Comparison of ENCODE assay signal across 8 cellular contexts in genomic region chr12:108337235-108338223, GRCh38. TPM values are rescaled to one million over a fixed set of nuclear protein-coding genes. Genes with fewer than 3 reads are reported as not detected.
DNase-seq lines count a peak whose midpoint lies in the region; ATAC-seq and TF ChIP-seq lines count a peak whose summit lies in the region.

No MANE protein-coding gene starts in this region.

- H3K9me2 ChIP-seq in Loucy (replicated peaks; ENCODE audit: low read depth, low read length): no peaks in the 10 kb centered on the region

- H3F3A ChIP-seq in Loucy (ENCODE audit: low read depth): no peaks in the 10 kb centered on the region

- no peak overlapping the region for H3K9ac ChIP-seq in Loucy (ENCODE audit: low read depth, low read length, poor library complexity, severe bottlenecking)

- 55 to 64% methylated on average over 9 of the region's 9 CpGs for WGBS in lung, 2 donors

- H2AFZ ChIP-seq in Loucy (ENCODE audit: low read length): no peak overlapping the region

- H3K4me1 ChIP-seq in Loucy (ENCODE audit: insufficient read depth, low read length, poor library complexity, severe bottlenecking): peaks cover 21% of the 10 kb centered on the region
- H3K4me1 ChIP-seq in lung (ENCODE audit: control insufficient read depth in 2 of 2, insufficient read depth in 2 of 2, low read length in 2 of 2): peaks cover 0 to 30% of the 10 kb centered on the region in 2 donors

- H4K20me1 ChIP-seq in Loucy (ENCODE audit: insufficient read depth, low read length, poor library complexity, severe bottlenecking): no peaks in the 10 kb centered on the region

- DNase-seq in SIG-M5 treated with dmso at 0.1 percent for 504 hours (lab: John Stamatoyannopoulos, UW; ENCODE audit: unreplicated experiment) (peak; percentile 50), SIG-M5 (lab: John Stamatoyannopoulos, UW) (no peak), cerebellar cortex (ENCODE audit: low spot score) (peak; percentile 24), lung (ENCODE audit: low spot score) (no peak), GOT3 (lab: John Stamatoyannopoulos, UW) (no peak)

- no peak overlapping the region for H3K4me2 ChIP-seq in Loucy (ENCODE audit: low read depth, low read length, poor library complexity, severe bottlenecking)

- ATAC-seq in lung (ENCODE audit: insufficient read depth, low FRiP score) (no peak), HG03135 (IDR thresholded peaks at IDR 0.05; ENCODE audit: unreplicated experiment) (no peak), GM18873 (IDR thresholded peaks at IDR 0.05; ENCODE audit: low FRiP score, unreplicated experiment) (no peak)

- H3K27me3 ChIP-seq in Loucy (ENCODE audit: insufficient read depth, low read length, poor library complexity, severe bottlenecking): no peaks in the 10 kb centered on the region
- H3K27me3 ChIP-seq in lung (ENCODE audit: control insufficient read depth, insufficient read depth): no peaks in the 10 kb centered on the region

- H3K36me3 ChIP-seq in Loucy (ENCODE audit: insufficient read depth, low read length) (no peaks in the 10 kb centered on the region), lung (ENCODE audit: control insufficient read depth in 2 of 2, insufficient read depth in 2 of 2, low read length in 2 of 2) (no peaks in the 10 kb centered on the region)

- TF ChIP-seq CTCF in Loucy (conservative IDR thresholded peaks at IDR 0.05; ENCODE audit: low read length) (peak; percentile 75), lung (IDR thresholded peaks at IDR 0.05; ENCODE audit: control extremely low read depth, extremely low read depth) (no peak)

- no peaks in the 10 kb centered on the region for H3K79me2 ChIP-seq in Loucy (ENCODE audit: insufficient read depth, low read length)

- H3K27ac ChIP-seq in lung (ENCODE audit: low read depth in 1 of 2, low read length in 1 of 2): peak overlapping the region in 1 of 2 donors; percentile 61

- H3K4me3 ChIP-seq in Loucy (ENCODE audit: low read length, poor library complexity, severe bottlenecking): no peak overlapping the region
- H3K4me3 ChIP-seq in lung: peak overlapping the region; percentile 3

- no peaks in the 10 kb centered on the region for H3K9me3 ChIP-seq in Loucy (ENCODE audit: insufficient read depth, low read depth, low read length)
- H3K9me3 ChIP-seq in lung (ENCODE audit: control insufficient read depth in 2 of 2, insufficient read depth in 1 of 2, low read length in 1 of 2): peaks cover 0 to 2% of the 10 kb centered on the region in 2 donors

RNA-seq across cellular contexts. Expression of gene CMKLR1, which starts 1.6 kb away (rescaled TPM):
- total RNA-seq in lung: 10 to 100 TPM; 15.4 to 20.5 TPM
- 10 to 100 TPM in 1 of 2 donors, 1 to 10 TPM in 1; 4.4 to 19.6 TPM for polyA plus RNA-seq in lung

Comparison
In these comparisons a context has a peak if more than half of its experiments do, and no peak if none do; other contexts are left out.
1. DNase-seq: peak in SIG-M5 treated with dmso at 0.1 percent for 504 hours (single experiment) and cerebellar cortex (single experiment); none in SIG-M5 (single experiment), lung (single experiment) and GOT3 (single experiment).